ENCODE assay signal across 12 cellular contexts in genomic region chr17:383771-384621, GRCh38. TPM values are rescaled to one million over a fixed set of nuclear protein-coding genes. Genes with fewer than 3 reads are reported as not detected.
DNase-seq lines count a peak whose midpoint lies in the region; ATAC-seq and TF ChIP-seq lines count a peak whose summit lies in the region.
"Had no signal": no experiment of that assay in that cellular context is flagged by ENCODE, and none has a peak within 500 bp of the region (broad histone marks: within the 10 kb centered on the region; RNA-seq: fewer than 3 reads in every experiment).

No MANE protein-coding gene starts in this region.

- peaks cover 29% of the 10 kb centered on the region for H3K27me3 Mint-ChIP-seq in activated CD8-positive, alpha-beta memory T cell treated with anti-CD3 and anti-CD28 coated beads, Interleukin-2, amount 10 ng/mL, durations not matched to agents 7 days and 5 days
- peaks cover 27% of the 10 kb centered on the region for H3K27me3 Mint-ChIP-seq in progenitor cell of endocrine pancreas

- H3K9me3 Mint-ChIP-seq in activated CD8-positive, alpha-beta memory T cell treated with anti-CD3 and anti-CD28 coated beads, Interleukin-2, amount 10 ng/mL, durations not matched to agents 7 days and 5 days (ENCODE audit: low read depth) = peaks cover 3% of the 10 kb centered on the region
- H3K9me3 Mint-ChIP-seq in progenitor cell of endocrine pancreas (ENCODE audit: low read depth) = no peaks in the 10 kb centered on the region

- H3K4me1 Mint-ChIP-seq in activated CD8-positive, alpha-beta memory T cell treated with anti-CD3 and anti-CD28 coated beads, Interleukin-2, amount 10 ng/mL, durations not matched to agents 7 days and 5 days = peaks cover 12% of the 10 kb centered on the region
- H3K4me1 Mint-ChIP-seq in progenitor cell of endocrine pancreas (ENCODE audit: low read depth) = peaks cover 24% of the 10 kb centered on the region

- peak overlapping the region; percentile 4 for H3K4me3 Mint-ChIP-seq in activated CD8-positive, alpha-beta memory T cell treated with anti-CD3 and anti-CD28 coated beads, Interleukin-2, amount 10 ng/mL, durations not matched to agents 7 days and 5 days
- peak overlapping the region; percentile 61 for H3K4me3 Mint-ChIP-seq in progenitor cell of endocrine pancreas (ENCODE audit: low read depth)

- CTCF ChIA-PET in activated CD8-positive, alpha-beta memory T cell treated with anti-CD3 and anti-CD28 coated beads, Interleukin-2, amount 10 ng/mL, durations not matched to agents 7 days and 5 days (lab: Charles Lee) = interaction anchor here (0.5 to 0.9 kb wide), 2 partner anchors 317 to 331 kb away, joined by 3 read pairs; no protein-coding TSS in a partner anchor

- no peak overlapping the region for H3K27ac Mint-ChIP-seq in activated CD8-positive, alpha-beta memory T cell treated with anti-CD3 and anti-CD28 coated beads, Interleukin-2, amount 10 ng/mL, durations not matched to agents 7 days and 5 days
- H3K27ac Mint-ChIP-seq in progenitor cell of endocrine pancreas = peak overlapping the region; percentile 76

- DNase-seq in activated CD8-positive, alpha-beta memory T cell treated with anti-CD3 and anti-CD28 coated beads, Interleukin-2, amount 10 ng/mL, durations not matched to agents 7 days and 5 days = no peak
- DNase-seq in activated CD8-positive, alpha-beta memory T cell treated with anti-CD3 and anti-CD28 coated beads, Interleukin-2, amount 50 U/mL, for 4 hours = no peak
- peak; percentile 38 for DNase-seq in NCI-H1694 treated with DMSO at 0.1 percent for 48 hours (lab: John Stamatoyannopoulos, UW)
- peak; percentile 55 for DNase-seq in ecto neural progenitor cell (ENCODE audit: low spot score)
- no peak for DNase-seq in progenitor cell of endocrine pancreas (ENCODE audit: low spot score, unreplicated experiment)
- no peak for DNase-seq in NCI-H1092 treated with DMSO at 0.1 percent for 48 hours (lab: John Stamatoyannopoulos, UW)
- DNase-seq: activated effector memory CD4-positive, alpha-beta T cell treated with Interleukin-2 at 50 U/mL for 16 hours; NCI-H187 treated with DMSO at 0.1 percent for 48 hours; psoas muscle; thyroid gland had no signal

- no peak for ATAC-seq in activated CD8-positive, alpha-beta memory T cell treated with anti-CD3 and anti-CD28 coated beads, Interleukin-2, amount 10 ng/mL, durations not matched to agents 7 days and 5 days
- ATAC-seq in GM21423 (IDR thresholded peaks at IDR 0.05; ENCODE audit: unreplicated experiment) (no peak), HG03095 (IDR thresholded peaks at IDR 0.05; ENCODE audit: unreplicated experiment) (no peak)

- H3K36me3 Mint-ChIP-seq in activated CD8-positive, alpha-beta memory T cell treated with anti-CD3 and anti-CD28 coated beads, Interleukin-2, amount 10 ng/mL, durations not matched to agents 7 days and 5 days = peaks cover 2% of the 10 kb centered on the region
- no peaks in the 10 kb centered on the region for H3K36me3 Mint-ChIP-seq in progenitor cell of endocrine pancreas (ENCODE audit: insufficient read depth)

- no peak for TF ChIP-seq CTCF in progenitor cell of endocrine pancreas (IDR thresholded peaks at IDR 0.05; ENCODE audit: unreplicated experiment)

RNA-seq across cellular contexts. Expression of gene RPH3AL, which starts 31.4 kb away (rescaled TPM):
- 1 to 10 TPM; 1.2 to 2.9 TPM for total RNA-seq in activated CD8-positive, alpha-beta memory T cell treated with anti-CD3 and anti-CD28 coated beads, Interleukin-2, amount 10 ng/mL, durations not matched to agents 7 days and 5 days
- total RNA-seq in progenitor cell of endocrine pancreas = 47.6 and 47.8 TPM in 2 replicates

Comparison
In these comparisons a context has a peak if more than half of its experiments do, and no peak if none do; other contexts are left out.
1. DNase-seq: peak in NCI-H1694 treated with DMSO at 0.1 percent for 48 hours (single experiment) and ecto neural progenitor cell (single experiment); none in activated CD8-positive, alpha-beta memory T cell treated with anti-CD3 and anti-CD28 coated beads, Interleukin-2, amount 10 ng/mL, durations not matched to agents 7 days and 5 days (single experiment), activated CD8-positive, alpha-beta memory T cell treated with anti-CD3 and anti-CD28 coated beads, Interleukin-2, amount 50 U/mL, for 4 hours (single experiment), progenitor cell of endocrine pancreas (single experiment) and NCI-H1092 treated with DMSO at 0.1 percent for 48 hours (single experiment).
2. RNA of gene RPH3AL, which starts 31.4 kb away (total RNA-seq): 47.6 to 47.8 TPM in progenitor cell of endocrine pancreas; 1.2 to 2.9 TPM in activated CD8-positive, alpha-beta memory T cell treated with anti-CD3 and anti-CD28 coated beads, Interleukin-2, amount 10 ng/mL, durations not matched to agents 7 days and 5 days; every median in the first group is over 10 times any median in the second.